ENCODE assay signal across 8 cellular contexts in genomic region chr17:8162997-8163977, GRCh38. TPM values are rescaled to one million over a fixed set of nuclear protein-coding genes. Genes with fewer than 3 reads are reported as not detected.
DNase-seq lines count a peak whose midpoint lies in the region; ATAC-seq, FAIRE-seq and TF ChIP-seq lines count a peak whose summit lies in the region.

No MANE protein-coding gene starts in this region.

- peaks cover 38% of the 10 kb centered on the region for H3F3A ChIP-seq in GM23248 (ENCODE audit: insufficient read depth)

- H3K27ac ChIP-seq in 22Rv1 (peak overlapping the region; percentile 97), GM23248 (peak overlapping the region; percentile 82)

- H3K27me3 Mint-ChIP-seq in natural killer cell (ENCODE audit: low read depth in 2 of 2) = no peaks in the 10 kb centered on the region

- H3K9ac ChIP-seq in GM23248 = peak overlapping the region; percentile 100

- no peaks in the 10 kb centered on the region for H3K36me3 Mint-ChIP-seq in natural killer cell

- in situ Hi-C loops in GM23248 (cut with MboI) = no loop called here

- H3K9me3 ChIP-seq in GM23248 (ENCODE audit: low read depth) = no peaks in the 10 kb centered on the region

- intact Hi-C loops in natural killer cell (cut with micrococcal nuclease) = no loop called here

- peak overlapping the region; percentile 73 for H3K4me3 ChIP-seq in GM23248
- peak overlapping the region; percentile 41 for H3K4me3 ChIP-seq in epithelial cell of esophagus (ENCODE audit: low read length)

- peaks cover 21% of the 10 kb centered on the region for H3K79me2 ChIP-seq in GM23248 (ENCODE audit: insufficient read depth)

- peak overlapping the region; percentile 80 for H2AFZ ChIP-seq in GM23248

- no peak for TF ChIP-seq CTCF in 22Rv1 (IDR thresholded peaks at IDR 0.05)
- no peak for TF ChIP-seq CTCF in epithelial cell of esophagus (IDR thresholded peaks at IDR 0.05; ENCODE audit: insufficient read depth, low read depth, low read length, missing control alignments)
- TF ChIP-seq CTCF in natural killer cell (IDR thresholded peaks at IDR 0.05) = no peak

- H3K36me3 ChIP-seq in GM23248 (ENCODE audit: low read depth) = no peaks in the 10 kb centered on the region

- H4K20me1 ChIP-seq in GM23248 (ENCODE audit: insufficient read depth) = no peaks in the 10 kb centered on the region

- 8 to 16% methylated on average over 17 to 53 of the region's 55 CpGs for WGBS in GM23248 (ENCODE audit: low coverage in 1 of 2, low lambda C conversion rate in 2 of 2, missing lambda C conversion rate in 2 of 2), 2 experiments

- no peak overlapping the region for H3K27ac Mint-ChIP-seq in natural killer cell

- FAIRE-seq in RCC 7860 (lab: Jason Lieb, UNC) = no peak

- H3K4me3 Mint-ChIP-seq in natural killer cell = peak overlapping the region; percentile 91

- H3K9me2 ChIP-seq in GM23248 (ENCODE audit: insufficient read depth) = no peaks in the 10 kb centered on the region

- no peaks in the 10 kb centered on the region for H3K27me3 ChIP-seq in GM23248 (replicated peaks; ENCODE audit: insufficient read depth)

- no peaks in the 10 kb centered on the region for H3K9me3 Mint-ChIP-seq in natural killer cell

- peaks cover 45 to 63% of the 10 kb centered on the region in 2 donors for H3K4me1 Mint-ChIP-seq in natural killer cell

- peak; percentile 16 for ATAC-seq in SK-N-SH treated with all-trans-retinoic acid at 6 μM for 48 hours
- ATAC-seq in natural killer cell = peak; percentile 10 to 21 (median 12)
- no peak for ATAC-seq in GM21737 (IDR thresholded peaks at IDR 0.05; ENCODE audit: unreplicated experiment)
- ATAC-seq in HG03460 (IDR thresholded peaks at IDR 0.05; ENCODE audit: unreplicated experiment) = no peak

- peak overlapping the region; percentile 76 for H3K4me2 ChIP-seq in GM23248 (ENCODE audit: unreplicated experiment)

- DNase-seq in GM23248 = no peak
- no peak for DNase-seq in epithelial cell of esophagus (ENCODE audit: low read depth)
- DNase-seq in natural killer cell = no peak
- DNase-seq in RCC 7860 (ENCODE audit: low spot score) = no peak

- peaks cover 35% of the 10 kb centered on the region for H3K4me1 ChIP-seq in GM23248 (ENCODE audit: insufficient read depth)

TF ChIP-seq in SK-N-SH treated with all-trans-retinoic acid at 6 μM for 48 hours, 23 proteins besides CTCF, POLR2A, EP300 and RAD21:
- no peak for TF ChIP-seq POU6F1 (CRISPR knock-in tag; IDR thresholded peaks at IDR 0.05; ENCODE audit: borderline replicate concordance, low read depth)
- no peak for TF ChIP-seq GLIS3 (CRISPR knock-in tag; IDR thresholded peaks at IDR 0.05)
- no peak for TF ChIP-seq ZC3H10 (CRISPR knock-in tag; IDR thresholded peaks at IDR 0.05)
- no peak for TF ChIP-seq PPARA (CRISPR knock-in tag; IDR thresholded peaks at IDR 0.05; ENCODE audit: borderline replicate concordance)
- no peak for TF ChIP-seq ZNF8 (CRISPR knock-in tag; IDR thresholded peaks at IDR 0.05)
- no peak for TF ChIP-seq ZFP30 (CRISPR knock-in tag; IDR thresholded peaks at IDR 0.05)
- TF ChIP-seq ZNF70 (CRISPR knock-in tag; IDR thresholded peaks at IDR 0.05) = no peak
- TF ChIP-seq ARNTL (CRISPR knock-in tag; IDR thresholded peaks at IDR 0.05; ENCODE audit: borderline replicate concordance, low read depth) = no peak
- TF ChIP-seq ISL1 (CRISPR knock-in tag; IDR thresholded peaks at IDR 0.05) = no peak
- TF ChIP-seq ZNF565 (CRISPR knock-in tag; conservative IDR thresholded peaks at IDR 0.05; ENCODE audit: low read depth) = no peak
- no peak for TF ChIP-seq TCF4 (CRISPR knock-in tag; IDR thresholded peaks at IDR 0.05; ENCODE audit: borderline replicate concordance)
- TF ChIP-seq ZFP3 (CRISPR knock-in tag; IDR thresholded peaks at IDR 0.05) = no peak
- TF ChIP-seq PATZ1 (CRISPR knock-in tag; IDR thresholded peaks at IDR 0.05; ENCODE audit: borderline replicate concordance) = no peak
- TF ChIP-seq CSDC2 (CRISPR knock-in tag; IDR thresholded peaks at IDR 0.05) = no peak
- no peak for TF ChIP-seq BACH2 (CRISPR knock-in tag; IDR thresholded peaks at IDR 0.05; ENCODE audit: borderline replicate concordance)

RNA-seq across cellular contexts. Expression of gene VAMP2, which starts 0.5 kb away (rescaled TPM):
- 6.2 and 6.5 TPM in 2 replicates for total RNA-seq in GM23248 (2014; rRNA removed; shearing (Covaris generic))
- 25.5 and 27.1 TPM in 2 replicates for polyA plus RNA-seq in GM23248 (2016; fragmentation: Nextera tagmentation; extraction: Ambion mirVana)
- 100 to 1,000 TPM; 191 to 315 (median 234) TPM for total RNA-seq in natural killer cell

RNA-seq across cellular contexts. Expression of gene PER1, which starts 11.1 kb away (rescaled TPM):
- total RNA-seq in GM23248 (2014; rRNA removed; shearing (Covaris generic)) = 4.4 and 5.1 TPM in 2 replicates
- polyA plus RNA-seq in GM23248 (2016; fragmentation: Nextera tagmentation; extraction: Ambion mirVana) = 5.3 and 5.9 TPM in 2 replicates
- 1,000 to 10,000 TPM in 1 of 3 donors, 100 to 1,000 TPM in 2; 636 to 1,422 (median 923) TPM for total RNA-seq in natural killer cell

RNA-seq across cellular contexts. Expression of gene TMEM107, which starts 12.9 kb away (rescaled TPM):
- total RNA-seq in GM23248 (2014; rRNA removed; shearing (Covaris generic)) = 11.6 TPM in 2 replicates
- 20.6 and 20.9 TPM in 2 replicates for polyA plus RNA-seq in GM23248 (2016; fragmentation: Nextera tagmentation; extraction: Ambion mirVana)
- total RNA-seq in natural killer cell = 100 to 1,000 TPM in 1 of 3 donors, 10 to 100 TPM in 2; 48.9 to 101 (median 96.1) TPM

RNA-seq across cellular contexts. Expression of gene BORCS6, which starts 26.7 kb away (rescaled TPM):
- 3.9 and 5.6 TPM in 2 replicates for total RNA-seq in GM23248 (2014; rRNA removed; shearing (Covaris generic))
- polyA plus RNA-seq in GM23248 (2016; fragmentation: Nextera tagmentation; extraction: Ambion mirVana) = 3.4 and 4.5 TPM in 2 replicates
- total RNA-seq in natural killer cell = 10 to 100 TPM; 10.2 to 15.6 (median 11.6) TPM

RNA-seq across cellular contexts. Expression of gene HES7, which starts 39.4 kb away (rescaled TPM):
- total RNA-seq in GM23248 (2014; rRNA removed; shearing (Covaris generic)) = not detected in 2 replicates
- not detected in 2 replicates for polyA plus RNA-seq in GM23248 (2016; fragmentation: Nextera tagmentation; extraction: Ambion mirVana)
- total RNA-seq in natural killer cell = under 1 TPM; 0.50 to 0.77 (median 0.61) TPM

Comparison
In these comparisons a context has a peak if more than half of its experiments do, and no peak if none do; other contexts are left out.
1. ATAC-seq: peak in SK-N-SH treated with all-trans-retinoic acid at 6 μM for 48 hours (single experiment) and natural killer cell (3 of 3); none in GM21737 (single experiment) and HG03460 (single experiment).
2. RNA of gene VAMP2, which starts 0.5 kb away (total RNA-seq): 191 to 315 TPM in natural killer cell; 6.2 to 6.5 TPM in GM23248; every median in the first group is over 10 times any median in the second.
3. RNA of gene PER1, which starts 11.1 kb away (total RNA-seq): 636 to 1,422 TPM in natural killer cell; 4.4 to 5.1 TPM in GM23248; every median in the first group is over 100 times any median in the second.